Comparison of ENCODE assay signal across 8 cellular contexts in genomic region chr15:85792872-85793621, GRCh38. TPM values are rescaled to one million over a fixed set of nuclear protein-coding genes. Genes with fewer than 3 reads are reported as not detected.
DNase-seq lines count a peak whose midpoint lies in the region; ATAC-seq, FAIRE-seq and TF ChIP-seq lines count a peak whose summit lies in the region.

No MANE protein-coding gene starts in this region.

- no peaks in the 10 kb centered on the region for H3K27me3 Mint-ChIP-seq in CD4-positive, alpha-beta T cell
- peaks cover 8% of the 10 kb centered on the region for H3K27me3 Mint-ChIP-seq in endodermal cell (ENCODE audit: insufficient read depth)

- H3K4me1 ChIP-seq in SJCRH30 (peaks cover 8% of the 10 kb centered on the region; the same call in 1 of the 2 replicates), endodermal cell (ENCODE audit: control insufficient read depth, insufficient read depth, low read length) (peaks cover 9% of the 10 kb centered on the region), psoas muscle (peaks cover 20% of the 10 kb centered on the region)

- intact Hi-C loops in CD4-positive, alpha-beta T cell (cut with DNase I, micrococcal nuclease) = loop anchor here (1.0 to 10.0 kb wide), 3 partner anchors 8 to 1138 kb away; partner anchors contain the start of genes NMB (in 1 of the 2) and WDR73 (in 1 of the 2)
- intact Hi-C loops in psoas muscle (cut with DNase I) = loop anchor here (5.0 kb wide), 2 partner anchors 36 to 46 kb away; no protein-coding TSS in a partner anchor

- no peak for TF ChIP-seq CTCF in CD4-positive, alpha-beta T cell (IDR thresholded peaks at IDR 0.05)
- TF ChIP-seq CTCF in endodermal cell (conservative IDR thresholded peaks at IDR 0.05) (no peak), psoas muscle (IDR thresholded peaks at IDR 0.05) (no peak)

- H3K4me1 Mint-ChIP-seq in CD4-positive, alpha-beta T cell (ENCODE audit: low read depth) = peaks cover 61% of the 10 kb centered on the region
- H3K4me1 Mint-ChIP-seq in endodermal cell = peaks cover 29% of the 10 kb centered on the region

- H3K9ac ChIP-seq in endodermal cell (ENCODE audit: extremely low read depth, low read length, poor library complexity, severe bottlenecking) = peak overlapping the region; percentile 75

- peak in 2 of 10 experiments; percentile 12 to 20 for DNase-seq in CD4-positive, alpha-beta T cell
- DNase-seq in SJCRH30 (no peak), endodermal cell (no peak), psoas muscle (no peak), GOT3 (lab: John Stamatoyannopoulos, UW) (no peak), GM19239 (ENCODE audit: insufficient read length, low spot score) (no peak)

- no peak overlapping the region for H3K27ac ChIP-seq in CD4-positive, alpha-beta T cell (ENCODE audit: low read depth, low read length)
- no peak overlapping the region for H3K27ac ChIP-seq in SJCRH30
- no peak overlapping the region for H3K27ac ChIP-seq in endodermal cell (ENCODE audit: low read depth, low read length)
- peak overlapping the region; percentile 95 for H3K27ac ChIP-seq in psoas muscle

- FAIRE-seq in GM19239 (lab: Jason Lieb, UNC) = no peak

- H3K4me3 ChIP-seq in SJCRH30 = peak overlapping the region; percentile 96
- peak overlapping the region; percentile 93 for H3K4me3 ChIP-seq in endodermal cell (ENCODE audit: low read length)
- peak overlapping the region; percentile 74 for H3K4me3 ChIP-seq in psoas muscle

- H3K9me3 Mint-ChIP-seq in CD4-positive, alpha-beta T cell = no peaks in the 10 kb centered on the region
- no peaks in the 10 kb centered on the region for H3K9me3 Mint-ChIP-seq in endodermal cell

- no peak for ATAC-seq in CD4-positive, alpha-beta T cell (ENCODE audit: poor library complexity)
- ATAC-seq in psoas muscle = peak; percentile 15 to 48 (median 34)
- ATAC-seq in GM19351 (IDR thresholded peaks at IDR 0.05; ENCODE audit: unreplicated experiment) = no peak
- ATAC-seq in GM21576 (IDR thresholded peaks at IDR 0.05; ENCODE audit: unreplicated experiment) = no peak

- peak overlapping the region; percentile 56 for H3K27ac Mint-ChIP-seq in CD4-positive, alpha-beta T cell
- H3K27ac Mint-ChIP-seq in endodermal cell = no peak overlapping the region

- H3K4me3 Mint-ChIP-seq in CD4-positive, alpha-beta T cell = peak overlapping the region; percentile 98
- peak overlapping the region; percentile 80 for H3K4me3 Mint-ChIP-seq in endodermal cell

- 69 to 86% methylated on average over 5 to 14 of the region's 14 CpGs for WGBS in endodermal cell (ENCODE audit: insufficient coverage in 1 of 2, insufficient read length in 1 of 2), 2 experiments
- 61 to 75% (median 63%) methylated on average over 14 of the region's 14 CpGs for WGBS in psoas muscle, 3 donors

- POLR2A ChIA-PET in CD4-positive, alpha-beta T cell (lab: Charles Lee) = interaction anchor here (0.8 to 2.3 kb wide), 5 partner anchors 8 to 63 kb away, joined by 3 to 20 read pairs (median 3); no protein-coding TSS in a partner anchor

- H3K36me3 ChIP-seq in SJCRH30 (no peaks in the 10 kb centered on the region), endodermal cell (ENCODE audit: control insufficient read depth, insufficient read depth, low read length) (no peaks in the 10 kb centered on the region), psoas muscle (ENCODE audit: insufficient read depth in 1 of 2, low read depth in 1 of 2) (no peaks in the 10 kb centered on the region)

- H3K9me3 ChIP-seq in CD4-positive, alpha-beta T cell (ENCODE audit: control insufficient read depth, low read length) = no peaks in the 10 kb centered on the region
- H3K9me3 ChIP-seq in SJCRH30 (replicated peaks) (no peaks in the 10 kb centered on the region), endodermal cell (ENCODE audit: control insufficient read depth, low read length) (no peaks in the 10 kb centered on the region), psoas muscle (no peaks in the 10 kb centered on the region)

- H3K36me3 Mint-ChIP-seq in CD4-positive, alpha-beta T cell (ENCODE audit: low read depth) = peaks cover 6% of the 10 kb centered on the region
- H3K36me3 Mint-ChIP-seq in endodermal cell (ENCODE audit: low read depth) = peaks cover 3% of the 10 kb centered on the region

- CTCF ChIA-PET in CD4-positive, alpha-beta T cell (lab: Charles Lee) = interaction anchor here (0.7 to 1.1 kb wide), 2 partner anchors 33 to 38 kb away, joined by 3 to 5 read pairs; no protein-coding TSS in a partner anchor

- no peaks in the 10 kb centered on the region for H3K27me3 ChIP-seq in CD4-positive, alpha-beta T cell (ENCODE audit: control insufficient read depth, insufficient read depth, low read length)
- no peaks in the 10 kb centered on the region for H3K27me3 ChIP-seq in SJCRH30
- no peaks in the 10 kb centered on the region for H3K27me3 ChIP-seq in endodermal cell (ENCODE audit: control insufficient read depth, insufficient read depth, low read length, poor library complexity, severe bottlenecking)
- H3K27me3 ChIP-seq in psoas muscle (ENCODE audit: insufficient read depth in 3 of 3, low read length in 2 of 3) = no peaks in the 10 kb centered on the region

RNA-seq across cellular contexts. Expression of gene KLHL25, which starts 1.7 kb away (rescaled TPM):
- 10 to 100 TPM in 1 of 2 experiments, 1 to 10 TPM in 1; 9.0 to 10.2 TPM for total RNA-seq in CD4-positive, alpha-beta T cell
- total RNA-seq in SJCRH30 (2014; rRNA removed; shearing (Covaris generic)) = 8.2 and 9.5 TPM in 2 replicates
- total RNA-seq in endodermal cell (10 to 100 TPM; 13.3 TPM), psoas muscle (10 to 100 TPM in 2 of 4 donors, 1 to 10 TPM in 2; 5.5 to 15.7 (median 10.6) TPM)
- polyA plus RNA-seq in endodermal cell (2013, experiment 1 of 2) = 20.3 TPM
- polyA plus RNA-seq in endodermal cell (2013, experiment 2 of 2) = 19.7 TPM
- polyA plus RNA-seq in psoas muscle = 10 to 100 TPM in 1 of 3 donors, 1 to 10 TPM in 2; 3.8 to 12.1 (median 6.8) TPM

Comparison
In these comparisons a context has a peak if more than half of its experiments do, and no peak if none do; other contexts are left out.
1. ATAC-seq: peak in psoas muscle (4 of 4); none in CD4-positive, alpha-beta T cell (single experiment), GM19351 (single experiment) and GM21576 (single experiment).
2. Peak in every context shown above with its lines, with median percentiles within 50 percentile points of each other: H3K4me3 ChIP-seq.